Comparison of ENCODE assay signal across 8 cellular contexts in the genomic region with DNA sequence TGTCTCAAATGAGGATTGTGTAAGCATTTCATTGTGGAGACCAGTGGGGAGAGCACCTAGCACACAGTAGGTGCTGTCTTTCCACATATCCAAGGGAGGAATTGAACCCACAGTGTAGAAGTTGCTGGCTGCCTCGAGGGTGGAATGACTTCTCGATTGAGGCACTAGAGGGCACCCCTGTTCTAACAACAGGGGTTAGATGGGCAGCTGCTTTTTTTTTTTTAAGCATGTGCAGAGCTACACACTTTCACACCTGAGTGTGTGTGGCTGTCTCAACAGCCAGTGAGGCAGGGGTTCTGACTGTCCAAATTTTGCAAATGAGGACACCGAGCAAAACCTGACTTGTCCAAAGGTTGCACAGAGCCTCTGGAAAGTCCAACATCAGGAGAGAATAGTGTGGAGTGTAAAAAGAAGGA.
DNase-seq lines count a peak whose midpoint lies in the region; ATAC-seq, FAIRE-seq and TF ChIP-seq lines count a peak whose summit lies in the region.

No MANE protein-coding gene starts in this region.

- H3K4me3 ChIP-seq in AG10803 (ENCODE audit: low read length): no peak overlapping the region
- no peak overlapping the region for H3K4me3 ChIP-seq in GM12878

- H3K4me1 ChIP-seq in GM12878 (ENCODE audit: control insufficient read depth, insufficient read depth, low read length): peaks cover 34% of the 10 kb centered on the region

- no peaks in the 10 kb centered on the region for H3K36me3 ChIP-seq in GM12878 (ENCODE audit: control insufficient read depth in 2 of 2, insufficient read depth in 2 of 2, low read length in 1 of 2)

- H3K79me2 ChIP-seq in GM12878 (ENCODE audit: control insufficient read depth, insufficient read depth, low read length): no peaks in the 10 kb centered on the region

- H3K9ac ChIP-seq in GM12878 (ENCODE audit: control insufficient read depth, insufficient read depth, low read length): no peak overlapping the region

- FAIRE-seq in GM12878 (lab: Jason Lieb, UNC): no peak

- TF ChIP-seq CTCF in AG10803 (conservative IDR thresholded peaks at IDR 0.05; ENCODE audit: low read length): peak; percentile 39
- TF ChIP-seq CTCF in GM13976 (IDR thresholded peaks at IDR 0.05; ENCODE audit: borderline replicate concordance, control extremely low read depth, extremely low read depth, insufficient read depth, missing control alignments): peak; percentile 51
- peak; percentile 60 to 77 (median 69) for TF ChIP-seq CTCF in GM12878 (IDR thresholded peaks at IDR 0.05 in 2 of 3, conservative IDR thresholded peaks at IDR 0.05 in 1 of 3; ENCODE audit: control insufficient read depth in 2 of 3, extremely low read depth in 1 of 3, insufficient read depth in 1 of 3, low read depth in 3 of 3, low read length in 3 of 3)

- H3K9me3 ChIP-seq in GM12878 (replicated peaks; ENCODE audit: control insufficient read depth, insufficient read depth, low read length): no peaks in the 10 kb centered on the region

- RAD21 ChIA-PET in GM12878 (lab: Charles Lee; ENCODE audit: unreplicated experiment): interaction anchor here (0.7 to 3.5 kb wide), 17 partner anchors 9 to 691 kb away, joined by 3 to 35 read pairs (median 4); no protein-coding TSS in a partner anchor

- TF ChIP-seq RAD21 in GM12878 (IDR thresholded peaks at IDR 0.05; ENCODE audit: insufficient read depth, low read depth, low read length): peak; percentile 44

- H3K27ac ChIP-seq in GM12878 (ENCODE audit: control insufficient read depth, insufficient read depth): no peak overlapping the region

- no peak for TF ChIP-seq POLR2A in GM12878 (IDR thresholded peaks at IDR 0.05; ENCODE audit: low read depth, low read length)

- ATAC-seq in GM12878 (peak; percentile 51), left lobe of liver (peak; percentile 82), HG03378 (IDR thresholded peaks at IDR 0.05; ENCODE audit: unreplicated experiment) (no peak), HG03175 (IDR thresholded peaks at IDR 0.05; ENCODE audit: unreplicated experiment) (no peak)

- POLR2A ChIA-PET in GM12878 (lab: Charles Lee): no interaction called here

- H3K27me3 ChIP-seq in GM12878 (replicated peaks in 1 of 2; ENCODE audit: control insufficient read depth in 2 of 2, insufficient read depth in 2 of 2, low read length in 1 of 2): no peaks in the 10 kb centered on the region

- no peak overlapping the region for H2AFZ ChIP-seq in GM12878 (ENCODE audit: control insufficient read depth, low read depth, low read length)

- SMC1A ChIA-PET in GM12878 (lab: Charles Lee; ENCODE audit: uncharacterized antibody, unreplicated experiment): interaction anchor here (0.8 to 3.9 kb wide), 15 partner anchors 10 to 462 kb away, joined by 3 to 32 read pairs (median 4); no protein-coding TSS in a partner anchor

- CTCF ChIA-PET in GM12878 (lab: Yijun Ruan, JAX): interaction anchor here (0.8 to 9.4 kb wide), 25 partner anchors 9 to 691 kb away, joined by 3 to 160 read pairs (median 4); no protein-coding TSS in a partner anchor

- H3K4me2 ChIP-seq in GM12878 (ENCODE audit: control insufficient read depth, insufficient read depth): no peak overlapping the region

- DNase-seq in AG10803 (ENCODE audit: low read depth) (no peak), GM13976 (ENCODE audit: low spot score) (peak; percentile 71), RKO (ENCODE audit: low spot score) (peak; percentile 12), GM12878 (ENCODE audit: low read depth, low spot score) (no peak), left lobe of liver (ENCODE audit: low spot score) (peak; percentile 56), mesenteric fat pad (ENCODE audit: low spot score) (no peak)

- no peak for TF ChIP-seq EP300 in GM12878 (IDR thresholded peaks at IDR 0.05; ENCODE audit: borderline replicate concordance in 1 of 2, control insufficient read depth in 1 of 2, low read depth in 2 of 2, low read length in 2 of 2)

- H4K20me1 ChIP-seq in GM12878 (ENCODE audit: control insufficient read depth, insufficient read depth): no peaks in the 10 kb centered on the region

- no TSS peak for BruUV-seq in GM12878 (replicated peaks; lab: Mats Ljungman, UMichigan)

- 0% methylated on average over 3 of the region's 3 CpGs for WGBS in GM12878 (ENCODE audit: insufficient coverage, insufficient replicate concordance, low lambda C conversion rate, missing lambda C conversion rate)

- in situ Hi-C loops in GM13976 (cut with MboI; ENCODE audit: low sequenced_read_pairs, unreplicated experiment): no loop called here
- in situ Hi-C loops in GM12878 (cut with MboI): loop anchor here (5.0 kb wide), 2 partner anchors 91 to 251 kb away; no protein-coding TSS in a partner anchor

- intact Hi-C loops in GM12878 (cut with micrococcal nuclease; ENCODE audit: unreplicated experiment): loop anchor here (1.0 to 2.0 kb wide), 2 partner anchors 91 to 253 kb away; no protein-coding TSS in a partner anchor

TF ChIP-seq in GM12878, 131 proteins besides CTCF, POLR2A, EP300 and RAD21 (continues in another document):
- TF ChIP-seq HDAC6 (IDR thresholded peaks at IDR 0.05; ENCODE audit: unreplicated experiment): no peak
- TF ChIP-seq, protein P1, sequence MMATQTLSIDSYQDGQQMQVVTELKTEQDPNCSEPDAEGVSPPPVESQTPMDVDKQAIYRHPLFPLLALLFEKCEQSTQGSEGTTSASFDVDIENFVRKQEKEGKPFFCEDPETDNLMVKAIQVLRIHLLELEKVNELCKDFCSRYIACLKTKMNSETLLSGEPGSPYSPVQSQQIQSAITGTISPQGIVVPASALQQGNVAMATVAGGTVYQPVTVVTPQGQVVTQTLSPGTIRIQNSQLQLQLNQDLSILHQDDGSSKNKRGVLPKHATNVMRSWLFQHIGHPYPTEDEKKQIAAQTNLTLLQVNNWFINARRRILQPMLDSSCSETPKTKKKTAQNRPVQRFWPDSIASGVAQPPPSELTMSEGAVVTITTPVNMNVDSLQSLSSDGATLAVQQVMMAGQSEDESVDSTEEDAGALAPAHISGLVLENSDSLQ (IDR thresholded peaks at IDR 0.05): peak; percentile 35; the same call in 1 of the 2 replicates
- no peak for TF ChIP-seq RUNX3 (IDR thresholded peaks at IDR 0.05; ENCODE audit: low read length)
- TF ChIP-seq, protein P2, sequence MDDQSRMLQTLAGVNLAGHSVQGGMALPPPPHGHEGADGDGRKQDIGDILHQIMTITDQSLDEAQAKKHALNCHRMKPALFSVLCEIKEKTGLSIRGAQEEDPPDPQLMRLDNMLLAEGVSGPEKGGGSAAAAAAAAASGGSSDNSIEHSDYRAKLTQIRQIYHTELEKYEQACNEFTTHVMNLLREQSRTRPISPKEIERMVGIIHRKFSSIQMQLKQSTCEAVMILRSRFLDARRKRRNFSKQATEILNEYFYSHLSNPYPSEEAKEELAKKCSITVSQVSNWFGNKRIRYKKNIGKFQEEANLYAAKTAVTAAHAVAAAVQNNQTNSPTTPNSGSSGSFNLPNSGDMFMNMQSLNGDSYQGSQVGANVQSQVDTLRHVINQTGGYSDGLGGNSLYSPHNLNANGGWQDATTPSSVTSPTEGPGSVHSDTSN (IDR thresholded peaks at IDR 0.05; ENCODE audit: insufficient replicate concordance, low read depth, low read length): no peak
- TF ChIP-seq MTA2 (IDR thresholded peaks at IDR 0.05; ENCODE audit: low read depth): no peak
- TF ChIP-seq, protein P3, sequence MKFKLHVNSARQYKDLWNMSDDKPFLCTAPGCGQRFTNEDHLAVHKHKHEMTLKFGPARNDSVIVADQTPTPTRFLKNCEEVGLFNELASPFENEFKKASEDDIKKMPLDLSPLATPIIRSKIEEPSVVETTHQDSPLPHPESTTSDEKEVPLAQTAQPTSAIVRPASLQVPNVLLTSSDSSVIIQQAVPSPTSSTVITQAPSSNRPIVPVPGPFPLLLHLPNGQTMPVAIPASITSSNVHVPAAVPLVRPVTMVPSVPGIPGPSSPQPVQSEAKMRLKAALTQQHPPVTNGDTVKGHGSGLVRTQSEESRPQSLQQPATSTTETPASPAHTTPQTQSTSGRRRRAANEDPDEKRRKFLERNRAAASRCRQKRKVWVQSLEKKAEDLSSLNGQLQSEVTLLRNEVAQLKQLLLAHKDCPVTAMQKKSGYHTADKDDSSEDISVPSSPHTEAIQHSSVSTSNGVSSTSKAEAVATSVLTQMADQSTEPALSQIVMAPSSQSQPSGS (IDR thresholded peaks at IDR 0.05; ENCODE audit: low read length): no peak
- no peak for TF ChIP-seq FOS (IDR thresholded peaks at IDR 0.05; ENCODE audit: borderline replicate concordance, extremely low read depth, insufficient read length)
- no peak for TF ChIP-seq BRCA1 (IDR thresholded peaks at IDR 0.05; ENCODE audit: low read depth, low read length)
- TF ChIP-seq, protein P4, sequence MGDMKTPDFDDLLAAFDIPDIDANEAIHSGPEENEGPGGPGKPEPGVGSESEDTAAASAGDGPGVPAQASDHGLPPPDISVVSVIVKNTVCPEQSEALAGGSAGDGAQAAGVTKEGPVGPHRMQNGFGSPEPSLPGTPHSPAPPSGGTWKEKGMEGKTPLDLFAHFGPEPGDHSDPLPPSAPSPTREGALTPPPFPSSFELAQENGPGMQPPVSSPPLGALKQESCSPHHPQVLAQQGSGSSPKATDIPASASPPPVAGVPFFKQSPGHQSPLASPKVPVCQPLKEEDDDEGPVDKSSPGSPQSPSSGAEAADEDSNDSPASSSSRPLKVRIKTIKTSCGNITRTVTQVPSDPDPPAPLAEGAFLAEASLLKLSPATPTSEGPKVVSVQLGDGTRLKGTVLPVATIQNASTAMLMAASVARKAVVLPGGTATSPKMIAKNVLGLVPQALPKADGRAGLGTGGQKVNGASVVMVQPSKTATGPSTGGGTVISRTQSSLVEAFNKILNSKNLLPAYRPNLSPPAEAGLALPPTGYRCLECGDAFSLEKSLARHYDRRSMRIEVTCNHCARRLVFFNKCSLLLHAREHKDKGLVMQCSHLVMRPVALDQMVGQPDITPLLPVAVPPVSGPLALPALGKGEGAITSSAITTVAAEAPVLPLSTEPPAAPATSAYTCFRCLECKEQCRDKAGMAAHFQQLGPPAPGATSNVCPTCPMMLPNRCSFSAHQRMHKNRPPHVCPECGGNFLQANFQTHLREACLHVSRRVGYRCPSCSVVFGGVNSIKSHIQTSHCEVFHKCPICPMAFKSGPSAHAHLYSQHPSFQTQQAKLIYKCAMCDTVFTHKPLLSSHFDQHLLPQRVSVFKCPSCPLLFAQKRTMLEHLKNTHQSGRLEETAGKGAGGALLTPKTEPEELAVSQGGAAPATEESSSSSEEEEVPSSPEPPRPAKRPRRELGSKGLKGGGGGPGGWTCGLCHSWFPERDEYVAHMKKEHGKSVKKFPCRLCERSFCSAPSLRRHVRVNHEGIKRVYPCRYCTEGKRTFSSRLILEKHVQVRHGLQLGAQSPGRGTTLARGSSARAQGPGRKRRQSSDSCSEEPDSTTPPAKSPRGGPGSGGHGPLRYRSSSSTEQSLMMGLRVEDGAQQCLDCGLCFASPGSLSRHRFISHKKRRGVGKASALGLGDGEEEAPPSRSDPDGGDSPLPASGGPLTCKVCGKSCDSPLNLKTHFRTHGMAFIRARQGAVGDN (IDR thresholded peaks at IDR 0.05): peak; percentile 32; the same call in 1 of the 2 replicates
- peak; percentile 92 to 93 for TF ChIP-seq BHLHE40 (IDR thresholded peaks at IDR 0.05; ENCODE audit: borderline replicate concordance in 1 of 2, low read depth in 2 of 2, low read length in 1 of 2)
- no peak for TF ChIP-seq EED (IDR thresholded peaks at IDR 0.05; ENCODE audit: low read depth)
- TF ChIP-seq ATF7 (IDR thresholded peaks at IDR 0.05; ENCODE audit: low read depth): no peak

Comparison
In these comparisons a context has a peak if more than half of its experiments do, and no peak if none do; other contexts are left out.
1. DNase-seq: peak in GM13976 (single experiment), RKO (single experiment) and left lobe of liver (single experiment); none in AG10803 (single experiment), GM12878 (single experiment) and mesenteric fat pad (single experiment).
2. ATAC-seq: peak in GM12878 (single experiment) and left lobe of liver (single experiment); none in HG03378 (single experiment) and HG03175 (single experiment).
3. Peak in every context shown above with its lines, with median percentiles within 50 percentile points of each other: CTCF ChIP-seq.